Comparison of ENCODE assay signal across 27 cellular contexts in the genomic region with DNA sequence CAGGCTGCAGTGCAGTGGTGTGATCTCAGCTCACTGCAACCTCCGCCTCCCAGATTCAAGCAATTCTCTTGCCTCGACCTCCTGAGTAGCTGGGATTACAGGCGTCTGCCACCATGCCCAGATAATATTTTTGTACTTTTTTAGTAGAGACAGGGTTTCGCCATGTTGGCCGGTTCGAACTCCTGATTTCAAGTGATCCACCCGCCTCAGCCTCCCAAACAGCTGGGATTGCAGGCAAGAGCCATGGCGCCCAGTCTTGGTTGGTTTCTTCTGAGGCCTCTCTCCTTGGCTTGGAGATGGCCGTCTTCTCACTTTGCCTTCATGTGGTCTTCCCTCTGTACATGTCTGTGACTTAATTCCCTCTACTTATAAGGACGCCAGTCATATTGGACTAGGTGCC.
"Had no signal": no experiment of that assay in that cellular context is flagged by ENCODE, and none has a peak within 500 bp of the region (broad histone marks: within the 10 kb centered on the region; RNA-seq: fewer than 3 reads in every experiment).

No MANE protein-coding gene starts in this region.

- H3K9me3 ChIP-seq: neutrophil, ovary, psoas muscle, right lobe of liver, sigmoid colon, suprapubic skin, testis, tibial artery, transverse colon, upper lobe of right lung, uterus had no signal

- H3K4me1 ChIP-seq: parathyroid adenoma, psoas muscle, right lobe of liver, sigmoid colon, suprapubic skin, testis, tibial artery, transverse colon, upper lobe of right lung, uterus had no signal

- DNase-seq: naive thymus-derived CD4-positive, alpha-beta T cell; nephron progenitor cell; nucleus accumbens; ovary; posterior cingulate gyrus; psoas muscle; right cardiac atrium; sigmoid colon; small intestine; stimulated activated CD4-positive, alpha-beta T cell treated with anti-CD3 and anti-CD28 coated beads, Interleukin-15, amount 100 ng/mL, for 24 hours; stimulated activated CD4-positive, alpha-beta T cell treated with anti-CD3 and anti-CD28 coated beads, Interleukin-2, amount 100 ng/mL, for 24 hours; stimulated activated CD4-positive, alpha-beta T cell treated with anti-CD3 and anti-CD28 coated beads, Interleukin-2, amount 100 ng/mL, for 48 hours; stimulated activated CD4-positive, alpha-beta T cell treated with anti-CD3 and anti-CD28 coated beads, Interleukin-4, amount 100 ng/mL, for 24 hours; stimulated activated naive B cell treated with anti-CD40 and anti-IgM and Interleukin-4, amounts not matched to agents 10 μg/mL and 1 μg/mL and 100 μg/mL, for 72 hours; stimulated activated naive CD4-positive, alpha-beta T cell treated with Interleukin-2 at 50 U/mL for 16 hours; substantia nigra; testis; transverse colon; upper lobe of right lung; uterus had no signal

- H3K27me3 ChIP-seq: neutrophil, ovary, right lobe of liver, sigmoid colon, testis, transverse colon, uterus had no signal

- H3K4me3 ChIP-seq: ovary, psoas muscle, right lobe of liver, sigmoid colon, suprapubic skin, testis, tibial artery, transverse colon, upper lobe of right lung, uterus had no signal

- H3K36me3 ChIP-seq: neutrophil, ovary, right lobe of liver, sigmoid colon, suprapubic skin, tibial artery, transverse colon, upper lobe of right lung, uterus had no signal

- H3K9ac ChIP-seq: parathyroid adenoma had no signal

- H3K79me2 ChIP-seq: parathyroid adenoma had no signal

- H2AFZ ChIP-seq: parathyroid adenoma had no signal

- H3K27ac ChIP-seq: neutrophil, ovary, parathyroid adenoma, psoas muscle, right lobe of liver, sigmoid colon, suprapubic skin, testis, tibial artery, transverse colon, upper lobe of right lung, uterus had no signal

- ATAC-seq: naive thymus-derived CD4-positive, alpha-beta T cell; natural killer cell treated with Interleukin-12 subunit alpha and Interleukin-12 subunit beta and Interleukin-15 and Interleukin-18, amount 100 ng/mL, for 72 hours; psoas muscle; right cardiac atrium; right lobe of liver; stimulated activated effector memory CD8-positive, alpha-beta T cell treated with anti-CD3 and anti-CD28 coated beads, Interleukin-12 subunit alpha, Interleukin-12 subunit beta, amount 100 ng/mL, for 72 hours; stimulated activated naive B cell treated with anti-CD40 and anti-IgM and Interleukin-4, amounts not matched to agents 10 μg/mL and 1 μg/mL and 100 μg/mL, for 72 hours; upper lobe of right lung had no signal
